ENCODE assay signal across 27 cellular contexts in the genomic region with DNA sequence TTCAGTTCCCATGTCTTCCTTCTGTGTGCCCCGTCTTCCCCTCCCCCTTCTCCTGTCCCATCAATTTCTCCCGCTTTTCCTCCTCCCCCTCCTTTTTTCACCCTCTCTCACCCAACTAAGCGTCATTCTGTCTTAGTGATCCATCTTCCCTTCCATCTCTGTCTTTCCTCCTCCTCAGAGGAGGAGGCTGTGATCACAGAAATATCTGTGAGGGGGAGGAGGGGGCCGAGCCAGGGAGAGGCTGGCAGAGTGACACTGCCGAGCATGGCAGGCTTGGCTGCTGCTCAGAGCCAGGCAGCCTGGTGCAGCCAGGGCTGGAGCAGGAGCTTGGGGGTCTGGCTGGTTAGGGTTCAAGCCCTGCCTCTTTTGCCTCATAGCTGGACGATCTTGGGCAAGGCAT. TPM values are rescaled to one million over a fixed set of nuclear protein-coding genes. Genes with fewer than 3 reads are reported as not detected.
A peak's percentile ranks its signal among the peaks of the same experiment; 100 is the strongest.
DNase-seq lines count a peak whose midpoint lies in the region; ATAC-seq and TF ChIP-seq lines count a peak whose summit lies in the region.
"Had no signal": no experiment of that assay in that cellular context is flagged by ENCODE, and none has a peak within 500 bp of the region (broad histone marks: within the 10 kb centered on the region; RNA-seq: fewer than 3 reads in every experiment).

No MANE protein-coding gene starts in this region.

- H3K4me1 ChIP-seq in right atrium auricular region = no peaks in the 10 kb centered on the region
- H3K4me1 ChIP-seq: BLaER1 treated with 17β-estradiol and CSF1 and Interleukin-3, amounts not matched to agents 10 nM and 100 nM; Caco-2 had no signal

- H3K9me3 ChIP-seq in right atrium auricular region = no peaks in the 10 kb centered on the region
- H3K9me3 ChIP-seq: BLaER1 treated with 17β-estradiol and CSF1 and Interleukin-3, amounts not matched to agents 10 nM and 100 nM; Caco-2 had no signal

- no peak overlapping the region for H3K4me3 ChIP-seq in right atrium auricular region
- H3K4me3 ChIP-seq: BLaER1 treated with 17β-estradiol and CSF1 and Interleukin-3, amounts not matched to agents 10 nM and 100 nM; GM12878 had no signal

- no peaks in the 10 kb centered on the region for H3K27me3 ChIP-seq in right atrium auricular region
- H3K27me3 ChIP-seq: BLaER1 treated with 17β-estradiol and CSF1 and Interleukin-3, amounts not matched to agents 10 nM and 100 nM had no signal

- intact Hi-C loops in posterior cingulate gyrus (cut with DNase I) = no loop called here

- H3K36me3 ChIP-seq in right atrium auricular region = no peaks in the 10 kb centered on the region
- H3K36me3 ChIP-seq: BLaER1 treated with 17β-estradiol and CSF1 and Interleukin-3, amounts not matched to agents 10 nM and 100 nM had no signal

- peak; percentile 56 for DNase-seq in Ammon's horn (ENCODE audit: low spot score)
- peak in 41 of 61 donors; percentile 15 to 94 (median 49) for DNase-seq in caudate nucleus (lab: John Stamatoyannopoulos, UW)
- DNase-seq in nucleus accumbens (lab: John Stamatoyannopoulos, UW) = peak in 29 of 56 donors; percentile 10 to 77 (median 39)
- DNase-seq in posterior cingulate gyrus = peak in 6 of 10 donors; percentile 31 to 91 (median 72)
- no peak for DNase-seq in DMS 273 (lab: John Stamatoyannopoulos, UW; ENCODE audit: unreplicated experiment)
- DNase-seq in NCI-H2227 (lab: John Stamatoyannopoulos, UW; ENCODE audit: unreplicated experiment) = no peak
- DNase-seq in right atrium auricular region (ENCODE audit: low spot score) = no peak
- DNase-seq: 8988T; ACHN; Caco-2; Calu3; CD4-positive, alpha-beta T cell; CD8-positive, alpha-beta T cell; DMS 273 treated with DMSO at 0.1 percent for 48 hours; DMS153; DMS53; DMS79; DND-41; EL; GDM1 had no signal

- ATAC-seq in HG03139 (IDR thresholded peaks at IDR 0.05; ENCODE audit: unreplicated experiment) = no peak
- ATAC-seq: CD8-positive, alpha-beta T cell; GM12878 had no signal

- no peak for TF ChIP-seq CTCF in right atrium auricular region (IDR thresholded peaks at IDR 0.05)

- H3K27ac ChIP-seq in caudate nucleus (ENCODE audit: low read depth, low read length) (peak overlapping the region; percentile 71), right atrium auricular region (no peak overlapping the region)
- H3K27ac ChIP-seq: BLaER1 treated with 17β-estradiol and CSF1 and Interleukin-3, amounts not matched to agents 10 nM and 100 nM; C4-2B had no signal

RNA-seq across cellular contexts. Expression of gene HTR6, which starts 7.6 kb away (rescaled TPM):
- not detected for total RNA-seq in right atrium auricular region
- total RNA-seq: A673, B cell, Caco-2, Calu3, Daoy had no signal

RNA-seq across cellular contexts. Expression of gene NBL1, which starts 28.1 kb away (rescaled TPM):
- total RNA-seq in right atrium auricular region = 10 to 100 TPM; 19.5 to 57.2 TPM

Comparison
In these comparisons a context has a peak if more than half of its experiments do, and no peak if none do; other contexts are left out.
1. DNase-seq: peak in Ammon's horn (single experiment), caudate nucleus (41 of 61), nucleus accumbens (29 of 56) and posterior cingulate gyrus (6 of 10); none in DMS 273 (single experiment), NCI-H2227 (single experiment) and right atrium auricular region (single experiment).